15 cellular contexts compared by ENCODE assay signal in the genomic region with DNA sequence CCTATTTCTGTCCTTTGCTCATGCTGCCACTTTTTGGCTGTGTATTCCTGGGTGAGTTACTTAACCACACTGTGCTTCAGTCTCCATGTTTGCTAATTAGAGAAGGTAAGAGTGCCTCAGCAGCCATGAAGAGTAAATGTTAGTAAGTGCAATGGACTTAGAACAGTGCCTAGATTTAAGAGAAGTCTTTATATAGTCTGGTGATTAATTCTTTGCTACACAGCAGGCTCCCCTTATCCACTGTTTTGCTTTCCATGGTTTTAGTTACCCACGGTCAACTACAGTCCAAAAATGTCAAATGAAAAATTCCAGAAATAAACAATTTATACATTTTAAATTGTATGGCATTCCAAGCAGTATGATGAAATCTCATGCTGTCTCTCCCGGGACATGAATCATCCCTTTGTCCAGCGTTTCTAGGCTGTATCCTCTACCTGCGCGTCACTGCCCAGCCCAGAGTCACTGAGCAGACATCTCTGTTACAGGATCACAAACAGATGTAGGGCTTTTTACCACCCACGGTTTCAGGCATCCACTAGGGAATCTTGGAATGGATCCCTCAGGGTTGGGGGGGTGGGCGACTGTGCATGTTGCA.
DNase-seq lines count a peak whose midpoint lies in the region; ATAC-seq, FAIRE-seq and TF ChIP-seq lines count a peak whose summit lies in the region.
"Had no signal": no experiment of that assay in that cellular context is flagged by ENCODE, and none has a peak within 500 bp of the region (broad histone marks: within the 10 kb centered on the region; RNA-seq: fewer than 3 reads in every experiment).

No MANE protein-coding gene starts in this region.

- H3K4me1 ChIP-seq in ACC112 (ENCODE audit: control insufficient read depth, insufficient read depth, low read length, unreplicated experiment) (peaks cover 15% of the 10 kb centered on the region), Karpas-422 (ENCODE audit: low read length) (no peaks in the 10 kb centered on the region)
- H3K4me1 ChIP-seq: BLaER1 treated with 17β-estradiol and CSF1 and Interleukin-3, amounts not matched to agents 10 nM and 100 nM; Peyer's patch had no signal

- H3K27me3 ChIP-seq in ACC112 (ENCODE audit: insufficient read depth, low read length) (no peaks in the 10 kb centered on the region), Karpas-422 (ENCODE audit: low read length) (no peaks in the 10 kb centered on the region), bronchial epithelial cell (ENCODE audit: control insufficient read depth, insufficient read depth, low read length) (no peaks in the 10 kb centered on the region)
- H3K27me3 ChIP-seq: BLaER1 treated with 17β-estradiol and CSF1 and Interleukin-3, amounts not matched to agents 10 nM and 100 nM; Peyer's patch; thyroid gland had no signal

- H3K79me2 ChIP-seq in ACC112 (ENCODE audit: control insufficient read depth, insufficient read depth, low read length, unreplicated experiment) (no peaks in the 10 kb centered on the region), Karpas-422 (ENCODE audit: low read length) (no peaks in the 10 kb centered on the region)

- no peak overlapping the region for H3K4me3 ChIP-seq in ACC112 (ENCODE audit: low read depth, low read length)
- no peak overlapping the region for H3K4me3 ChIP-seq in Karpas-422 (ENCODE audit: low read length)
- no peak overlapping the region for H3K4me3 ChIP-seq in bronchial epithelial cell (ENCODE audit: low read depth, low read length)
- H3K4me3 ChIP-seq: BLaER1 treated with 17β-estradiol and CSF1 and Interleukin-3, amounts not matched to agents 10 nM and 100 nM; Peyer's patch; thyroid gland had no signal

- H3K9ac ChIP-seq in Karpas-422 (ENCODE audit: low read length): no peak overlapping the region
- H3K9ac ChIP-seq: BLaER1 treated with 17β-estradiol and CSF1 and Interleukin-3, amounts not matched to agents 10 nM and 100 nM had no signal

- no peaks in the 10 kb centered on the region for H3K9me3 ChIP-seq in Karpas-422 (ENCODE audit: low read length)
- H3K9me3 ChIP-seq: BLaER1 treated with 17β-estradiol and CSF1 and Interleukin-3, amounts not matched to agents 10 nM and 100 nM; Peyer's patch; thyroid gland had no signal

- H2AFZ ChIP-seq in ACC112 (ENCODE audit: low read length, unreplicated experiment) (no peak overlapping the region), Karpas-422 (ENCODE audit: low read length) (no peak overlapping the region)

- no peaks in the 10 kb centered on the region for H4K20me1 ChIP-seq in Karpas-422 (ENCODE audit: insufficient read depth, low read depth, low read length)
- H4K20me1 ChIP-seq: BLaER1 treated with 17β-estradiol and CSF1 and Interleukin-3, amounts not matched to agents 10 nM and 100 nM had no signal

- H3K27ac ChIP-seq in ACC112 (ENCODE audit: low read depth, low read length) (peak overlapping the region; percentile 79), Karpas-422 (ENCODE audit: low read length) (no peak overlapping the region), substantia nigra (ENCODE audit: low read depth, low read length, poor library complexity, severe bottlenecking) (no peak overlapping the region)
- H3K27ac ChIP-seq: BLaER1 treated with 17β-estradiol and CSF1 and Interleukin-3, amounts not matched to agents 10 nM and 100 nM; Peyer's patch; thyroid gland had no signal

- no peak overlapping the region for H3K4me2 ChIP-seq in Karpas-422 (ENCODE audit: low read depth, low read length, poor library complexity, severe bottlenecking)
- H3K4me2 ChIP-seq: BLaER1 treated with 17β-estradiol and CSF1 and Interleukin-3, amounts not matched to agents 10 nM and 100 nM had no signal

- no peak for TF ChIP-seq CTCF in bronchial epithelial cell (IDR thresholded peaks at IDR 0.05; ENCODE audit: insufficient read depth, low read length, severe bottlenecking)

- H3K9me2 ChIP-seq in Karpas-422 (replicated peaks; ENCODE audit: insufficient read depth, low read length): no peaks in the 10 kb centered on the region

- FAIRE-seq in bronchial epithelial cell (lab: Jason Lieb, UNC): no peak
- FAIRE-seq: GM18507 had no signal

- H3K36me3 ChIP-seq in ACC112 (ENCODE audit: insufficient read depth, low read length) (peaks cover 7% of the 10 kb centered on the region; the same call in 1 of the 2 replicates), Karpas-422 (ENCODE audit: insufficient read depth, low read length) (no peaks in the 10 kb centered on the region), bronchial epithelial cell (ENCODE audit: control insufficient read depth, insufficient read depth, low read length) (peaks cover 9% of the 10 kb centered on the region)
- H3K36me3 ChIP-seq: Peyer's patch, thyroid gland had no signal

- DNase-seq in Karpas-422 (peak; percentile 2), bronchial epithelial cell (ENCODE audit: low read depth) (peak; percentile 88), left lobe of liver (ENCODE audit: low spot score) (peak; percentile 39), superior temporal gyrus (ENCODE audit: extremely low spot score) (no peak), LoVo (ENCODE audit: low spot score) (no peak), NOMO-1 treated with dmso at 0.1 percent for 144 hours (lab: John Stamatoyannopoulos, UW; ENCODE audit: unreplicated experiment) (no peak), substantia nigra (lab: John Stamatoyannopoulos, UW) (no peak)
- DNase-seq: activated CD8-positive, alpha-beta T cell treated with anti-CD3 and anti-CD28 coated beads, Interleukin-2, amount 10 ng/mL, durations not matched to agents 7 days and 5 days; H7; immature natural killer cell; Peyer's patch; thyroid gland had no signal

- ATAC-seq in left lobe of liver: no peak
- ATAC-seq: activated CD8-positive, alpha-beta T cell treated with anti-CD3 and anti-CD28 coated beads, Interleukin-2, amount 10 ng/mL, durations not matched to agents 7 days and 5 days had no signal

Comparison
In these comparisons a context has a peak if more than half of its experiments do, and no peak if none do; other contexts are left out.
1. DNase-seq: peak in Karpas-422 (single experiment), bronchial epithelial cell (single experiment) and left lobe of liver (single experiment); none in superior temporal gyrus (single experiment), LoVo (single experiment), NOMO-1 treated with dmso at 0.1 percent for 144 hours (single experiment) and substantia nigra (0 of 49).